ENCODE assay signal across 8 cellular contexts in the genomic region with DNA sequence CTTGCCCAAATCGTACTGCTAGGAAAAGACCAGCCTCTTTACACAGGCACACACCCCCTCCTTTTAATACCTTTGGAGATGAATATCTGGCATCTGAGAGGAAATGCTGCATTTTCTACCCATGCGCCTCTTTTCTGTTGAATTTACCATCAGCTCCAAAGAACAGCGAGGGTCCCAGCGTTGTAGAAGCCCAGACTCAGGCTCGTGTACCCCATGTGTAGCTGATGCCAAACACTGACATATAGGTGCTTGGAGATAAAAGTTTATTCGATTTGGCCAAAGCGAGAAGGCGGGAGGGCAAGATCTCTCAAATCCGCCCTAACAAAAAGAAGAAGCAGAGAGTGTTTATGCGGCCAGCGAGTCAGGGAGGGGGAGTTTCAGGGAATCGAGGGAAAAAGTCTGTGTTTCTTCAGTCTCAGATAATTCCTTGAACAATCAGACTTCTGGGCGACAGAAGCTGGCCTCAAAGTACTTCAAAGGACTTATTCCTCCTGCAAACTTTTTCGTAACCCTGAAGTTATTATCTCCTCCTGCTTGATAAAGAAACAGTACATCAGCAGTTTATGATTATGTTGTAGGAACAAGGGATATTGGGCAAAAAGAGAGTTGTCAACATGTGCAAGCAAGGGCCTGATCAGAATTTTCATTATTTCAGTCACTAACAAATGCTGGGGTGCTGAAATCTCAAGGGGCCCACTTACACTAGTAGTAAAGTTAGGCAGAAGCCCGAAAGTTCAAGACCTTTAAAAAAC. TPM values are rescaled to one million over a fixed set of nuclear protein-coding genes. Genes with fewer than 3 reads are reported as not detected.
A peak's percentile ranks its signal among the peaks of the same experiment; 100 is the strongest.
DNase-seq lines count a peak whose midpoint lies in the region; ATAC-seq and TF ChIP-seq lines count a peak whose summit lies in the region.

No MANE protein-coding gene starts in this region.

- H3K36me3 Mint-ChIP-seq in HFFc6 (ENCODE audit: low read depth) (no peaks in the 10 kb centered on the region), endodermal cell (ENCODE audit: low read depth) (no peaks in the 10 kb centered on the region)

- peak overlapping the region; percentile 92 for H3K4me3 Mint-ChIP-seq in HFFc6
- H3K4me3 Mint-ChIP-seq in endodermal cell: peak overlapping the region; percentile 60

- H3K9me3 ChIP-seq in Peyer's patch: no peaks in the 10 kb centered on the region
- no peaks in the 10 kb centered on the region for H3K9me3 ChIP-seq in endodermal cell (ENCODE audit: control insufficient read depth, low read length)

- H3K36me3 ChIP-seq in Peyer's patch: no peaks in the 10 kb centered on the region
- no peaks in the 10 kb centered on the region for H3K36me3 ChIP-seq in endodermal cell (ENCODE audit: control insufficient read depth, insufficient read depth, low read length)

- TF ChIP-seq CTCF in HFFc6 (IDR thresholded peaks at IDR 0.05): no peak
- TF ChIP-seq CTCF in Peyer's patch (IDR thresholded peaks at IDR 0.05): no peak
- TF ChIP-seq CTCF in endodermal cell (conservative IDR thresholded peaks at IDR 0.05): no peak

- peaks cover 9% of the 10 kb centered on the region for H3K4me1 Mint-ChIP-seq in HFFc6 (ENCODE audit: low read depth)
- peaks cover 7% of the 10 kb centered on the region for H3K4me1 Mint-ChIP-seq in endodermal cell

- no peak overlapping the region for H3K9ac ChIP-seq in endodermal cell (ENCODE audit: extremely low read depth, low read length, poor library complexity, severe bottlenecking)

- H3K4me1 ChIP-seq in Peyer's patch (peaks cover 0 to 9% (median 3%) of the 10 kb centered on the region in 4 donors), endodermal cell (ENCODE audit: control insufficient read depth, insufficient read depth, low read length) (no peaks in the 10 kb centered on the region)

- no peak for DNase-seq in HFFc6
- DNase-seq in Peyer's patch: no peak
- DNase-seq in endodermal cell: no peak
- peak; percentile 46 for DNase-seq in pons (ENCODE audit: low spot score)
- no peak for DNase-seq in NCI-H1092 treated with DMSO at 0.1 percent for 48 hours (lab: John Stamatoyannopoulos, UW)
- no peak for DNase-seq in RKO (ENCODE audit: low spot score)

- H3K9me3 Mint-ChIP-seq in HFFc6 (no peaks in the 10 kb centered on the region), endodermal cell (no peaks in the 10 kb centered on the region)

- H3K27me3 ChIP-seq in Peyer's patch: no peaks in the 10 kb centered on the region
- H3K27me3 ChIP-seq in endodermal cell (ENCODE audit: control insufficient read depth, insufficient read depth, low read length, poor library complexity, severe bottlenecking): peaks cover 9% of the 10 kb centered on the region

- WGBS in endodermal cell (ENCODE audit: insufficient coverage in 1 of 2, insufficient read length in 1 of 2), 2 experiments: 7 to 19% methylated on average over 8 to 15 of the region's 15 CpGs

- TF ChIP-seq POLR2A in Peyer's patch (IDR thresholded peaks at IDR 0.05): no peak

- ATAC-seq in GM18858 (IDR thresholded peaks at IDR 0.05; ENCODE audit: unreplicated experiment) (peak; percentile 9), HG03565 (IDR thresholded peaks at IDR 0.05; ENCODE audit: unreplicated experiment) (no peak)

- H3K27ac ChIP-seq in Peyer's patch (peak overlapping the region; percentile 32 to 90 (median 83)), endodermal cell (ENCODE audit: low read depth, low read length) (no peak overlapping the region)

- H3K27me3 Mint-ChIP-seq in HFFc6 (ENCODE audit: insufficient read depth) (peaks cover 13% of the 10 kb centered on the region), endodermal cell (ENCODE audit: insufficient read depth) (peaks cover 3% of the 10 kb centered on the region)

- H3K4me3 ChIP-seq in Peyer's patch (peak overlapping the region; percentile 70 to 94 (median 84)), endodermal cell (ENCODE audit: low read length) (peak overlapping the region; percentile 87)

- no peak overlapping the region for H3K27ac Mint-ChIP-seq in HFFc6
- peak overlapping the region; percentile 68 for H3K27ac Mint-ChIP-seq in endodermal cell

RNA-seq across cellular contexts. Expression of a gene that starts 0.6 kb away (rescaled TPM):
- 10 to 100 TPM; 13.6 to 21.7 (median 16.7) TPM for total RNA-seq in HFFc6 (2021; fragmentation: NEBNext Ultra II Directional; extraction: Animal tissue kit (Norgen Biotek cat#: 25700))
- total RNA-seq in Peyer's patch (10 to 100 TPM; 50.3 to 80.3 (median 67.6) TPM), endodermal cell (10 to 100 TPM; 19.0 to 19.7 TPM)
- polyA plus RNA-seq in endodermal cell (2013, experiment 1 of 2): 29.6 TPM
- polyA plus RNA-seq in endodermal cell (2013, experiment 2 of 2): 28.2 TPM

RNA-seq across cellular contexts. Expression of a gene that starts 35.9 kb away (rescaled TPM):
- total RNA-seq in HFFc6 (2021; fragmentation: NEBNext Ultra II Directional; extraction: Animal tissue kit (Norgen Biotek cat#: 25700)): not detected
- total RNA-seq in Peyer's patch: 1 to 10 TPM in 3 of 4 donors, not detected in 1; 1.9 to 7.4 (median 3.9) TPM
- under 1 TPM; 0.46 to 0.55 TPM for total RNA-seq in endodermal cell
- 0.36 TPM for polyA plus RNA-seq in endodermal cell (2013, experiment 1 of 2)
- 0.50 TPM for polyA plus RNA-seq in endodermal cell (2013, experiment 2 of 2)
